ENCODE assay signal across 3 cellular contexts in genomic region chr3:32719335-32719734, GRCh38.
TF ChIP-seq lines count a peak whose summit lies in the region.

No MANE protein-coding gene starts in this region.

TF ChIP-seq in GM23338, 12 proteins besides CTCF, POLR2A, EP300 and RAD21 (continues in another document):
- no peak for TF ChIP-seq STAT1 (IDR thresholded peaks at IDR 0.05; ENCODE audit: unreplicated experiment)
- TF ChIP-seq, protein P1, sequence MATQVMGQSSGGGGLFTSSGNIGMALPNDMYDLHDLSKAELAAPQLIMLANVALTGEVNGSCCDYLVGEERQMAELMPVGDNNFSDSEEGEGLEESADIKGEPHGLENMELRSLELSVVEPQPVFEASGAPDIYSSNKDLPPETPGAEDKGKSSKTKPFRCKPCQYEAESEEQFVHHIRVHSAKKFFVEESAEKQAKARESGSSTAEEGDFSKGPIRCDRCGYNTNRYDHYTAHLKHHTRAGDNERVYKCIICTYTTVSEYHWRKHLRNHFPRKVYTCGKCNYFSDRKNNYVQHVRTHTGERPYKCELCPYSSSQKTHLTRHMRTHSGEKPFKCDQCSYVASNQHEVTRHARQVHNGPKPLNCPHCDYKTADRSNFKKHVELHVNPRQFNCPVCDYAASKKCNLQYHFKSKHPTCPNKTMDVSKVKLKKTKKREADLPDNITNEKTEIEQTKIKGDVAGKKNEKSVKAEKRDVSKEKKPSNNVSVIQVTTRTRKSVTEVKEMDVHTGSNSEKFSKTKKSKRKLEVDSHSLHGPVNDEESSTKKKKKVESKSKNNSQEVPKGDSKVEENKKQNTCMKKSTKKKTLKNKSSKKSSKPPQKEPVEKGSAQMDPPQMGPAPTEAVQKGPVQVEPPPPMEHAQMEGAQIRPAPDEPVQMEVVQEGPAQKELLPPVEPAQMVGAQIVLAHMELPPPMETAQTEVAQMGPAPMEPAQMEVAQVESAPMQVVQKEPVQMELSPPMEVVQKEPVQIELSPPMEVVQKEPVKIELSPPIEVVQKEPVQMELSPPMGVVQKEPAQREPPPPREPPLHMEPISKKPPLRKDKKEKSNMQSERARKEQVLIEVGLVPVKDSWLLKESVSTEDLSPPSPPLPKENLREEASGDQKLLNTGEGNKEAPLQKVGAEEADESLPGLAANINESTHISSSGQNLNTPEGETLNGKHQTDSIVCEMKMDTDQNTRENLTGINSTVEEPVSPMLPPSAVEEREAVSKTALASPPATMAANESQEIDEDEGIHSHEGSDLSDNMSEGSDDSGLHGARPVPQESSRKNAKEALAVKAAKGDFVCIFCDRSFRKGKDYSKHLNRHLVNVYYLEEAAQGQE (IDR thresholded peaks at IDR 0.05; ENCODE audit: unreplicated experiment): no peak

TF ChIP-seq in HCT116, 20 proteins besides CTCF, POLR2A, EP300 and RAD21:
- TF ChIP-seq SIN3A (IDR thresholded peaks at IDR 0.05; ENCODE audit: low read depth): no peak
- TF ChIP-seq, protein P1 (IDR thresholded peaks at IDR 0.05; ENCODE audit: low read depth): no peak
- TF ChIP-seq EZH2phosphoT487 (IDR thresholded peaks at IDR 0.05; ENCODE audit: borderline replicate concordance): no peak
- TF ChIP-seq EGR1 (IDR thresholded peaks at IDR 0.05; ENCODE audit: low read depth): no peak
- TF ChIP-seq ELF1 (IDR thresholded peaks at IDR 0.05; ENCODE audit: borderline replicate concordance, low read depth): no peak
- no peak for TF ChIP-seq SP1 (IDR thresholded peaks at IDR 0.05; ENCODE audit: low read depth)
- no peak for TF ChIP-seq TCF7L2 (IDR thresholded peaks at IDR 0.05; ENCODE audit: borderline replicate concordance, extremely low read depth, insufficient read depth, insufficient read length)
- no peak for TF ChIP-seq YY1 (IDR thresholded peaks at IDR 0.05; ENCODE audit: extremely low read depth, insufficient replicate concordance, low read depth, low read length)
- TF ChIP-seq, protein P2, sequence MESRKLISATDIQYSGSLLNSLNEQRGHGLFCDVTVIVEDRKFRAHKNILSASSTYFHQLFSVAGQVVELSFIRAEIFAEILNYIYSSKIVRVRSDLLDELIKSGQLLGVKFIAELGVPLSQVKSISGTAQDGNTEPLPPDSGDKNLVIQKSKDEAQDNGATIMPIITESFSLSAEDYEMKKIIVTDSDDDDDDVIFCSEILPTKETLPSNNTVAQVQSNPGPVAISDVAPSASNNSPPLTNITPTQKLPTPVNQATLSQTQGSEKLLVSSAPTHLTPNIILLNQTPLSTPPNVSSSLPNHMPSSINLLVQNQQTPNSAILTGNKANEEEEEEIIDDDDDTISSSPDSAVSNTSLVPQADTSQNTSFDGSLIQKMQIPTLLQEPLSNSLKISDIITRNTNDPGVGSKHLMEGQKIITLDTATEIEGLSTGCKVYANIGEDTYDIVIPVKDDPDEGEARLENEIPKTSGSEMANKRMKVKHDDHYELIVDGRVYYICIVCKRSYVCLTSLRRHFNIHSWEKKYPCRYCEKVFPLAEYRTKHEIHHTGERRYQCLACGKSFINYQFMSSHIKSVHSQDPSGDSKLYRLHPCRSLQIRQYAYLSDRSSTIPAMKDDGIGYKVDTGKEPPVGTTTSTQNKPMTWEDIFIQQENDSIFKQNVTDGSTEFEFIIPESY (IDR thresholded peaks at IDR 0.05; ENCODE audit: extremely low read depth, insufficient replicate concordance, low read length): no peak
- TF ChIP-seq, protein P3, sequence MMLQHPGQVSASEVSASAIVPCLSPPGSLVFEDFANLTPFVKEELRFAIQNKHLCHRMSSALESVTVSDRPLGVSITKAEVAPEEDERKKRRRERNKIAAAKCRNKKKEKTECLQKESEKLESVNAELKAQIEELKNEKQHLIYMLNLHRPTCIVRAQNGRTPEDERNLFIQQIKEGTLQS (IDR thresholded peaks at IDR 0.05): no peak
- TF ChIP-seq EZH2 (IDR thresholded peaks at IDR 0.05): no peak
- no peak for TF ChIP-seq ZFX (IDR thresholded peaks at IDR 0.05)
- no peak for TF ChIP-seq FOSL1 (IDR thresholded peaks at IDR 0.05; ENCODE audit: low read depth)
- TF ChIP-seq, protein P4, sequence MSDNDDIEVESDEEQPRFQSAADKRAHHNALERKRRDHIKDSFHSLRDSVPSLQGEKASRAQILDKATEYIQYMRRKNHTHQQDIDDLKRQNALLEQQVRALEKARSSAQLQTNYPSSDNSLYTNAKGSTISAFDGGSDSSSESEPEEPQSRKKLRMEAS (IDR thresholded peaks at IDR 0.05): no peak
- no peak for TF ChIP-seq CEBPB (IDR thresholded peaks at IDR 0.05; ENCODE audit: low read depth)
- TF ChIP-seq ZNF274 (IDR thresholded peaks at IDR 0.05; ENCODE audit: low read depth, low read length): no peak
- no peak for TF ChIP-seq CBX3 (IDR thresholded peaks at IDR 0.05; ENCODE audit: low read depth)
- TF ChIP-seq JUND (IDR thresholded peaks at IDR 0.05): no peak

TF ChIP-seq in H1, 55 proteins besides CTCF, POLR2A, EP300 and RAD21:
- TF ChIP-seq CBX8 (IDR thresholded peaks at IDR 0.05; ENCODE audit: borderline replicate concordance, low read depth, low read length) (no peak), TCF12 (IDR thresholded peaks at IDR 0.05; ENCODE audit: low read depth, low read length) (no peak), TBP (IDR thresholded peaks at IDR 0.05; ENCODE audit: low read depth, low read length) (no peak), MAFK (IDR thresholded peaks at IDR 0.05; ENCODE audit: low read depth, low read length) (no peak), KDM5A (IDR thresholded peaks at IDR 0.05; ENCODE audit: low read length) (no peak), JUN (IDR thresholded peaks at IDR 0.05; ENCODE audit: low read depth, low read length) (no peak), KDM1A (IDR thresholded peaks at IDR 0.05; ENCODE audit: borderline replicate concordance, low read length) (no peak), PHF8 (conservative IDR thresholded peaks at IDR 0.05; ENCODE audit: low read depth, low read length) (no peak), RFX5 (IDR thresholded peaks at IDR 0.05; ENCODE audit: borderline replicate concordance, low read depth, low read length) (no peak), GABPA (IDR thresholded peaks at IDR 0.05; ENCODE audit: borderline replicate concordance, insufficient read depth, low read length) (no peak), NANOG (IDR thresholded peaks at IDR 0.05; ENCODE audit: insufficient read depth, low read depth, low read length, poor library complexity, severe bottlenecking) (no peak), SP1 (IDR thresholded peaks at IDR 0.05; ENCODE audit: low read depth, low read length) (no peak), SRF (IDR thresholded peaks at IDR 0.05; ENCODE audit: low read depth, low read length) (no peak)
